33 cellular contexts compared by ENCODE assay signal in the genomic region with DNA sequence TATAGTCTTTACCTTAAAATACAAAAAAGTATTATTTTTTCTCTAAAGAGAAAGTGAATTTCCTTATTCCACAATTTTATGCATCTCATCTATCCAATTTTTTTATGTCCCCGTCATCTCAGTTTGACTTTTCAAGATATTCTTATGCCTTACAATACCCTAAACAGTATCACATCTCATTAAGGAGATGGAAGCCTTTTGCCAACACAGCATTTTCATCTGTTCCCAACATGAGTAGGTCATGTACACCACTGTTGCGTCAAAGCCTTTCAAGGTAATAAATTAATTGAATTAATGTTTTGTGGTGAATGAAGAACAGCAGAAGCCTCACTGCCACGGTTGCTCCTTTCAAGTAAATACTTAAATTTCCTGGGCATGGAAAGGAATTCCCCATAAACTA.
"Had no signal": no experiment of that assay in that cellular context is flagged by ENCODE, and none has a peak within 500 bp of the region (broad histone marks: within the 10 kb centered on the region; RNA-seq: fewer than 3 reads in every experiment).

No MANE protein-coding gene starts in this region.

- H3K36me3 ChIP-seq: adrenal gland, ascending aorta, brain microvascular endothelial cell, breast epithelium, cardiac muscle cell had no signal

- H3K9me3 ChIP-seq: adrenal gland, ascending aorta, body of pancreas, breast epithelium had no signal

- DNase-seq: activated effector memory CD4-positive, alpha-beta T cell treated with anti-CD3 and anti-CD28 coated beads, Interleukin-2, amount 50 U/mL, for 16 hours; activated effector memory CD4-positive, alpha-beta T cell treated with Interleukin-2 at 50 U/mL for 16 hours; activated gamma-delta T cell; activated gamma-delta T cell treated with Interleukin-2 at 50 U/mL for 16 hours; activated naive CD4-positive, alpha-beta T cell; activated naive CD4-positive, alpha-beta T cell treated with anti-CD3 and anti-CD28 coated beads for 36 hours; activated naive CD4-positive, alpha-beta T cell treated with anti-CD3 and anti-CD28 coated beads, Interleukin-2, amount 10 ng/mL, durations not matched to agents 7 days and 5 days; activated naive CD4-positive, alpha-beta T cell treated with anti-CD3 and anti-CD28 coated beads, Interleukin-2, amount 50 U/mL, for 16 hours; activated naive CD4-positive, alpha-beta T cell treated with Interleukin-2 at 50 U/mL for 16 hours; activated naive CD8-positive, alpha-beta T cell treated with anti-CD3 and anti-CD28 coated beads for 36 hours; activated naive CD8-positive, alpha-beta T cell treated with anti-CD3 and anti-CD28 coated beads, Interleukin-2, amount 10 ng/mL, durations not matched to agents 7 days and 5 days; activated naive CD8-positive, alpha-beta T cell treated with anti-CD3 and anti-CD28 coated beads, Interleukin-2, amount 50 U/mL, for 24 hours; activated T-cell treated with anti-CD3 and anti-CD28 coated beads, Interleukin-2, amount 50 U/mL, for 24 hours; activated T-cell treated with anti-CD3 and anti-CD28 coated beads, Interleukin-2, amount 50 U/mL, for 4 hours; activated T-cell treated with anti-CD3 and anti-CD28 coated beads, Interleukin-2, amount 50 U/mL, for 48 hours; activated T-cell treated with anti-CD3 and anti-CD28 coated beads, Interleukin-2, amount 50 U/mL, for 72 hours; adrenal gland; amniotic stem cell; amygdala; anterior cingulate cortex; aorta; body of pancreas; brain microvascular endothelial cell; caudate nucleus; central memory CD4-positive, alpha-beta T cell; cerebellar nuclear complex had no signal

- FAIRE-seq: astrocyte, bronchial epithelial cell had no signal

- H3K27me3 ChIP-seq: adrenal gland, ascending aorta, body of pancreas, brain microvascular endothelial cell, breast epithelium, cardiac muscle cell had no signal

- H3K4me1 ChIP-seq: ascending aorta, breast epithelium had no signal

- ATAC-seq: activated naive CD4-positive, alpha-beta T cell treated with anti-CD3 and anti-CD28 coated beads, Interleukin-2, amount 50 U/mL, for 72 hours; activated naive CD8-positive, alpha-beta T cell treated with anti-CD3 and anti-CD28 coated beads, Interleukin-2, amount 50 U/mL, for 24 hours; activated T-cell treated with anti-CD3 and anti-CD28 coated beads, Interleukin-2, amount 50 U/mL, for 4 hours; activated T-cell treated with anti-CD3 and anti-CD28 coated beads, Interleukin-2, amount 50 U/mL, for 72 hours; activated T-helper 17 cell treated with anti-CD3 and anti-CD28 coated beads, Interleukin-2, amount 50 U/mL, for 72 hours; body of pancreas had no signal

- H3K4me3 ChIP-seq: adrenal gland, ascending aorta, body of pancreas, breast epithelium, cardiac muscle cell had no signal

- H3K27ac ChIP-seq: adrenal gland, ascending aorta, body of pancreas, brain microvascular endothelial cell, breast epithelium, cardiac muscle cell had no signal
